15 cellular contexts compared by ENCODE assay signal in the genomic region with DNA sequence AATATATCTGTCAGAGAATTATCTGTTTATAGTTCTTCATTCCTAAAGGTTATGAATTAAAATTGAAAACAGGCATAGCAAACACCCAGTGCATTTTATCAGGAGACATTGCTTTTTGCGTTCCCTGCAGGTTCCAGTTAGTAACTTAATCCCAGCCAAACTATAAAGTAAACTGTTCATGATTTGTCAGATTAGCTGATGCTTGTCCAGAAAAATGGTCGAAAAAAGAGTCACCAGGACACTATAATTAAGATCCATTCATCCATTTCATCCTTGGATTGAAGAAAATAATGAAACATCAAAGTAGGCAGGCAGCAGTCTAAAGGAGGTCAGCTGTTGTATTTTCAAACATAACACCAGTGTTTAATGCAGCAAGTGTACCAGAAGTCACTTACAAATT.
DNase-seq lines count a peak whose midpoint lies in the region; ATAC-seq and TF ChIP-seq lines count a peak whose summit lies in the region.
"Had no signal": no experiment of that assay in that cellular context is flagged by ENCODE, and none has a peak within 500 bp of the region (broad histone marks: within the 10 kb centered on the region; RNA-seq: fewer than 3 reads in every experiment).

No MANE protein-coding gene starts in this region.

- no peak for ATAC-seq in SK-N-SH treated with all-trans-retinoic acid at 6 μM for 48 hours
- ATAC-seq: A549, GM23338, HCT116 had no signal

- intact Hi-C loops in posterior vena cava (cut with DNase I): no loop called here

- DNase-seq in NCI-H1417 (lab: John Stamatoyannopoulos, UW): peak in 2 of 3 experiments; percentile 2 to 46
- DNase-seq in NCI-H1417 treated with DMSO at 0.1 percent for 48 hours (lab: John Stamatoyannopoulos, UW): no peak
- peak; percentile 78 for DNase-seq in NCI-H146 (lab: John Stamatoyannopoulos, UW)
- peak; percentile 21 for DNase-seq in NCI-H748 treated with DMSO at 0.1 percent for 48 hours (lab: John Stamatoyannopoulos, UW)
- DNase-seq in left kidney (ENCODE audit: low read depth, low spot score): peak; percentile 53
- DNase-seq in posterior vena cava (ENCODE audit: low spot score): no peak
- no peak for DNase-seq in activated CD8-positive, alpha-beta memory T cell treated with anti-CD3 and anti-CD28 coated beads, Interleukin-2, amount 50 U/mL, for 4 hours
- DNase-seq: Calu3; CD4-positive, alpha-beta memory T cell; DMS79 treated with DMSO at 0.1 percent for 48 hours; GF-D8 had no signal

TF ChIP-seq in SK-N-SH treated with all-trans-retinoic acid at 6 μM for 48 hours, 23 proteins besides CTCF, POLR2A, EP300 and RAD21:
- TF ChIP-seq ZNF70 (CRISPR knock-in tag; IDR thresholded peaks at IDR 0.05): no peak
- TF ChIP-seq CSRNP3 (CRISPR knock-in tag; IDR thresholded peaks at IDR 0.05): no peak
- no peak for TF ChIP-seq ZFP30 (CRISPR knock-in tag; IDR thresholded peaks at IDR 0.05)
- TF ChIP-seq, protein P1, sequence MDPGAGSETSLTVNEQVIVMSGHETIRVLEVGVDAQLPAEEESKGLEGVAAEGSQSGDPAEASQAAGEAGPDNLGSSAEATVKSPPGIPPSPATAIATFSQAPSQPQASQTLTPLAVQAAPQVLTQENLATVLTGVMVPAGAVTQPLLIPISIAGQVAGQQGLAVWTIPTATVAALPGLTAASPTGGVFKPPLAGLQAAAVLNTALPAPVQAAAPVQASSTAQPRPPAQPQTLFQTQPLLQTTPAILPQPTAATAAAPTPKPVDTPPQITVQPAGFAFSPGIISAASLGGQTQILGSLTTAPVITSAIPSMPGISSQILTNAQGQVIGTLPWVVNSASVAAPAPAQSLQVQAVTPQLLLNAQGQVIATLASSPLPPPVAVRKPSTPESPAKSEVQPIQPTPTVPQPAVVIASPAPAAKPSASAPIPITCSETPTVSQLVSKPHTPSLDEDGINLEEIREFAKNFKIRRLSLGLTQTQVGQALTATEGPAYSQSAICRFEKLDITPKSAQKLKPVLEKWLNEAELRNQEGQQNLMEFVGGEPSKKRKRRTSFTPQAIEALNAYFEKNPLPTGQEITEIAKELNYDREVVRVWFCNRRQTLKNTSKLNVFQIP (CRISPR knock-in tag; IDR thresholded peaks at IDR 0.05; ENCODE audit: borderline replicate concordance, low read depth): no peak
- TF ChIP-seq, protein P2, sequence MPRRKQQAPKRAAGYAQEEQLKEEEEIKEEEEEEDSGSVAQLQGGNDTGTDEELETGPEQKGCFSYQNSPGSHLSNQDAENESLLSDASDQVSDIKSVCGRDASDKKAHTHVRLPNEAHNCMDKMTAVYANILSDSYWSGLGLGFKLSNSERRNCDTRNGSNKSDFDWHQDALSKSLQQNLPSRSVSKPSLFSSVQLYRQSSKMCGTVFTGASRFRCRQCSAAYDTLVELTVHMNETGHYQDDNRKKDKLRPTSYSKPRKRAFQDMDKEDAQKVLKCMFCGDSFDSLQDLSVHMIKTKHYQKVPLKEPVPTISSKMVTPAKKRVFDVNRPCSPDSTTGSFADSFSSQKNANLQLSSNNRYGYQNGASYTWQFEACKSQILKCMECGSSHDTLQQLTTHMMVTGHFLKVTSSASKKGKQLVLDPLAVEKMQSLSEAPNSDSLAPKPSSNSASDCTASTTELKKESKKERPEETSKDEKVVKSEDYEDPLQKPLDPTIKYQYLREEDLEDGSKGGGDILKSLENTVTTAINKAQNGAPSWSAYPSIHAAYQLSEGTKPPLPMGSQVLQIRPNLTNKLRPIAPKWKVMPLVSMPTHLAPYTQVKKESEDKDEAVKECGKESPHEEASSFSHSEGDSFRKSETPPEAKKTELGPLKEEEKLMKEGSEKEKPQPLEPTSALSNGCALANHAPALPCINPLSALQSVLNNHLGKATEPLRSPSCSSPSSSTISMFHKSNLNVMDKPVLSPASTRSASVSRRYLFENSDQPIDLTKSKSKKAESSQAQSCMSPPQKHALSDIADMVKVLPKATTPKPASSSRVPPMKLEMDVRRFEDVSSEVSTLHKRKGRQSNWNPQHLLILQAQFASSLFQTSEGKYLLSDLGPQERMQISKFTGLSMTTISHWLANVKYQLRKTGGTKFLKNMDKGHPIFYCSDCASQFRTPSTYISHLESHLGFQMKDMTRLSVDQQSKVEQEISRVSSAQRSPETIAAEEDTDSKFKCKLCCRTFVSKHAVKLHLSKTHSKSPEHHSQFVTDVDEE (CRISPR knock-in tag; IDR thresholded peaks at IDR 0.05): no peak
- TF ChIP-seq ZNF565 (CRISPR knock-in tag; conservative IDR thresholded peaks at IDR 0.05; ENCODE audit: low read depth): no peak
- no peak for TF ChIP-seq ISL1 (CRISPR knock-in tag; IDR thresholded peaks at IDR 0.05)
- TF ChIP-seq ZC3H10 (CRISPR knock-in tag; IDR thresholded peaks at IDR 0.05): no peak
- no peak for TF ChIP-seq ZNF8 (CRISPR knock-in tag; IDR thresholded peaks at IDR 0.05)
- TF ChIP-seq PPARA (CRISPR knock-in tag; IDR thresholded peaks at IDR 0.05; ENCODE audit: borderline replicate concordance): no peak
- no peak for TF ChIP-seq SNAI2 (CRISPR knock-in tag; IDR thresholded peaks at IDR 0.05)
- no peak for TF ChIP-seq ZFP3 (CRISPR knock-in tag; IDR thresholded peaks at IDR 0.05)
- no peak for TF ChIP-seq CSDC2 (CRISPR knock-in tag; IDR thresholded peaks at IDR 0.05)
- TF ChIP-seq ESRRG (CRISPR knock-in tag; IDR thresholded peaks at IDR 0.05): no peak
- no peak for TF ChIP-seq TOX (CRISPR knock-in tag; IDR thresholded peaks at IDR 0.05; ENCODE audit: borderline replicate concordance)
- no peak for TF ChIP-seq TCF4 (CRISPR knock-in tag; IDR thresholded peaks at IDR 0.05; ENCODE audit: borderline replicate concordance)

Comparison
In these comparisons a context has a peak if more than half of its experiments do, and no peak if none do; other contexts are left out.
1. DNase-seq: peak in NCI-H1417 (2 of 3), NCI-H146 (single experiment), NCI-H748 treated with DMSO at 0.1 percent for 48 hours (single experiment) and left kidney (single experiment); none in NCI-H1417 treated with DMSO at 0.1 percent for 48 hours (single experiment), posterior vena cava (single experiment) and activated CD8-positive, alpha-beta memory T cell treated with anti-CD3 and anti-CD28 coated beads, Interleukin-2, amount 50 U/mL, for 4 hours (single experiment).